Comparison of ENCODE assay signal across 9 cellular contexts in genomic region chr4:27861381-27861787, GRCh38.
DNase-seq lines count a peak whose midpoint lies in the region; TF ChIP-seq lines count a peak whose summit lies in the region.
"Had no signal": no experiment of that assay in that cellular context is flagged by ENCODE, and none has a peak within 500 bp of the region (broad histone marks: within the 10 kb centered on the region; RNA-seq: fewer than 3 reads in every experiment).

No MANE protein-coding gene starts in this region.

- H3K27ac ChIP-seq in stomach (no peak overlapping the region), coronary artery (no peak overlapping the region)
- H3K27ac ChIP-seq: esophagus muscularis mucosa had no signal

- 35 to 61% (median 39%) methylated on average over 1 of the region's 1 CpG for WGBS in stomach, 5 donors

- no peak overlapping the region for H3K4me3 Mint-ChIP-seq in T-helper 2 cell treated with Interferon-gamma antibody and Interleukin-4, amounts not matched to agents 5 μg/mL and 100 μg/mL, for 36 hours

- H3K4me3 ChIP-seq in stomach (no peak overlapping the region), coronary artery (no peak overlapping the region)
- H3K4me3 ChIP-seq: esophagus muscularis mucosa had no signal

- DNase-seq in NCI-H510A (lab: John Stamatoyannopoulos, UW) (peak; percentile 3), NCI-H510A treated with DMSO at 0.1 percent for 48 hours (lab: John Stamatoyannopoulos, UW) (no peak), RKO (ENCODE audit: low spot score) (peak; percentile 72), glomerular visceral epithelial cell (ENCODE audit: extremely low spot score) (peak; percentile 31), stomach (peak; percentile 48), middle frontal gyrus (ENCODE audit: extremely low spot score, low spot score) (no peak), coronary artery (ENCODE audit: low spot score) (no peak)
- DNase-seq in T-helper 2 cell treated with Interferon-gamma antibody and Interleukin-4, amounts not matched to agents 5 μg/mL and 100 μg/mL, for 36 hours (ENCODE audit: low spot score): no peak

- no peak for TF ChIP-seq EP300 in stomach (IDR thresholded peaks at IDR 0.05)

- intact Hi-C loops in stomach (cut with DNase I; ENCODE audit: low total_unique reads): no loop called here

- H3K27me3 Mint-ChIP-seq in T-helper 2 cell treated with Interferon-gamma antibody and Interleukin-4, amounts not matched to agents 5 μg/mL and 100 μg/mL, for 36 hours (ENCODE audit: low read depth): no peaks in the 10 kb centered on the region

- no peak for TF ChIP-seq POLR2A in stomach (IDR thresholded peaks at IDR 0.05)

- no peaks in the 10 kb centered on the region for H3K9me3 ChIP-seq in stomach
- H3K9me3 ChIP-seq: esophagus muscularis mucosa had no signal

- no peaks in the 10 kb centered on the region for H3K36me3 ChIP-seq in stomach
- H3K36me3 ChIP-seq: esophagus muscularis mucosa had no signal

- H3K27me3 ChIP-seq in stomach: no peaks in the 10 kb centered on the region
- H3K27me3 ChIP-seq: esophagus muscularis mucosa had no signal

- no peak overlapping the region for H3K27ac Mint-ChIP-seq in T-helper 2 cell treated with Interferon-gamma antibody and Interleukin-4, amounts not matched to agents 5 μg/mL and 100 μg/mL, for 36 hours

- no peaks in the 10 kb centered on the region for H3K4me1 Mint-ChIP-seq in T-helper 2 cell treated with Interferon-gamma antibody and Interleukin-4, amounts not matched to agents 5 μg/mL and 100 μg/mL, for 36 hours (ENCODE audit: low read depth)

- H3K9me3 Mint-ChIP-seq in T-helper 2 cell treated with Interferon-gamma antibody and Interleukin-4, amounts not matched to agents 5 μg/mL and 100 μg/mL, for 36 hours: peaks cover 20% of the 10 kb centered on the region

- no peaks in the 10 kb centered on the region for H3K36me3 Mint-ChIP-seq in T-helper 2 cell treated with Interferon-gamma antibody and Interleukin-4, amounts not matched to agents 5 μg/mL and 100 μg/mL, for 36 hours (ENCODE audit: low read depth)

- TF ChIP-seq CTCF in stomach (IDR thresholded peaks at IDR 0.05) (peak in 3 of 7 experiments; percentile 35 to 51 (median 49)), coronary artery (IDR thresholded peaks at IDR 0.05) (no peak)

- H3K4me1 ChIP-seq in stomach: no peaks in the 10 kb centered on the region
- H3K4me1 ChIP-seq: esophagus muscularis mucosa had no signal

Comparison
In these comparisons a context has a peak if more than half of its experiments do, and no peak if none do; other contexts are left out.
1. DNase-seq: peak in NCI-H510A (single experiment), RKO (single experiment), glomerular visceral epithelial cell (single experiment) and stomach (single experiment); none in NCI-H510A treated with DMSO at 0.1 percent for 48 hours (single experiment), T-helper 2 cell treated with Interferon-gamma antibody and Interleukin-4, amounts not matched to agents 5 μg/mL and 100 μg/mL, for 36 hours (single experiment), middle frontal gyrus (single experiment) and coronary artery (single experiment).